ENCODE assay signal across 24 cellular contexts in the genomic region with DNA sequence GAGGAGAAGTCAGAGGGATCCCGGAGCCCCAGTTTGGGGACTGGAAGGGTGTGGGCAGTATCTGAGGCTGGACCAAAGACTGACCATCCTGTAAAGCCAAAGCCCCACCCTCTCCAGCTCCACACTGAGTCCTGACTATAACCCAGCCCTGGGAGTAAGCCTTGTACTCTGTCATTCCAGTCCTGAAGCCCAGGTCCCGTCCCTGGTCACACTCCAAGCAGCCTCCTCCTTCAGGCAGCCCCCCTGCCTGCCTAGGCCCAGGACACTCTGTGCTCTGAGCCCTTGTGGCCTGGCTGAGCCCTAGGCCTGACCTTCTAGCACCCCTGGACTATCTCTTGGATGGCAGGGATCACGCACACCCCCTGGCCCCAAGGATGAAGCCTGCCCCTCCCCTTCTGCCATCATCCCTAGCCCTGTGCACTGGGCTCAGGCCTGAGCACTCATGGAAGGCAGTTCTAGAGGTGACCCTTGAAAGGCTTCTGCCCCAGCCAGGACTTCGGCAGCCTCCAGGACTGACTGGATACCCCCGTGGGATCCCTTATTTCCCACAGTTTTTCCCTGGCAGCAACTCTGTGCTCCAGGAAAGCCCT. TPM values are rescaled to one million over a fixed set of nuclear protein-coding genes. Genes with fewer than 3 reads are reported as not detected.
DNase-seq lines count a peak whose midpoint lies in the region; ATAC-seq and TF ChIP-seq lines count a peak whose summit lies in the region.
"Had no signal": no experiment of that assay in that cellular context is flagged by ENCODE, and none has a peak within 500 bp of the region (broad histone marks: within the 10 kb centered on the region; RNA-seq: fewer than 3 reads in every experiment).

No MANE protein-coding gene starts in this region.

- CTCF ChIA-PET in SK-N-SH (lab: Yijun Ruan, JAX) = interaction anchor here (0.7 to 18.0 kb wide), 8 partner anchors 16 to 114 kb away, joined by 3 to 507 read pairs (median 29); a partner anchor contains a TSS
- CTCF ChIA-PET in activated CD8-positive, alpha-beta T cell treated with anti-CD3 and anti-CD28 coated beads for 36 hours (lab: Charles Lee) = no interaction called here

- H3F3A ChIP-seq in SK-N-SH (replicated peaks; ENCODE audit: insufficient read depth) = no peaks in the 10 kb centered on the region

- intact Hi-C loops in heart right ventricle (cut with DNase I) (no loop called here), posterior vena cava (cut with DNase I) (no loop called here)
- intact Hi-C loops in activated CD8-positive, alpha-beta T cell treated with anti-CD3 and anti-CD28 coated beads for 36 hours (cut with micrococcal nuclease) = no loop called here

- no peak overlapping the region for H3K27ac Mint-ChIP-seq in activated CD8-positive, alpha-beta T cell treated with anti-CD3 and anti-CD28 coated beads for 36 hours
- H3K27ac Mint-ChIP-seq: CD4-positive, alpha-beta T cell had no signal

- no peaks in the 10 kb centered on the region for H3K4me1 Mint-ChIP-seq in activated CD8-positive, alpha-beta T cell treated with anti-CD3 and anti-CD28 coated beads for 36 hours (ENCODE audit: low read depth)

- no peak for TF ChIP-seq RAD21 in SK-N-SH (IDR thresholded peaks at IDR 0.05; ENCODE audit: low read length)

- H3K27me3 ChIP-seq in SK-N-SH (ENCODE audit: insufficient read depth) (no peaks in the 10 kb centered on the region; the same call in 1 of the 2 replicates), right atrium auricular region (no peaks in the 10 kb centered on the region), heart right ventricle (peaks cover 0 to 9% (median 3%) of the 10 kb centered on the region in 7 donors)
- H3K27me3 ChIP-seq: BLaER1, SJCRH30 had no signal

- H3K4me1 ChIP-seq in SK-N-SH (ENCODE audit: control insufficient read depth in 1 of 2, insufficient read depth in 2 of 2, low read depth in 1 of 2, low read length in 1 of 2) = peaks cover 0 to 69% of the 10 kb centered on the region in 2 experiments; a peak in 1 of 4 replicates
- H3K4me1 ChIP-seq in right atrium auricular region = no peaks in the 10 kb centered on the region
- H3K4me1 ChIP-seq in heart right ventricle = peaks cover 0 to 6% (median 0%) of the 10 kb centered on the region in 9 donors
- H3K4me1 ChIP-seq: HAP-1 had no signal

- no peak overlapping the region for H2AFZ ChIP-seq in SK-N-SH (ENCODE audit: low read depth)

- no peaks in the 10 kb centered on the region for H4K20me1 ChIP-seq in SK-N-SH (ENCODE audit: insufficient read depth)

- H3K27ac ChIP-seq in SK-N-SH (ENCODE audit: low read depth in 2 of 2, low read length in 1 of 2) (no peak overlapping the region), right atrium auricular region (no peak overlapping the region), heart right ventricle (no peak overlapping the region)
- H3K27ac ChIP-seq: 22Rv1, BLaER1, SJCRH30 had no signal

- ATAC-seq in SK-N-SH treated with all-trans-retinoic acid at 6 μM for 48 hours = no peak
- no peak for ATAC-seq in heart right ventricle
- no peak for ATAC-seq in HG03442 (IDR thresholded peaks at IDR 0.05; ENCODE audit: unreplicated experiment)
- no peak for ATAC-seq in activated CD8-positive, alpha-beta T cell treated with anti-CD3 and anti-CD28 coated beads for 36 hours

- no peak overlapping the region for H3K4me3 Mint-ChIP-seq in activated CD8-positive, alpha-beta T cell treated with anti-CD3 and anti-CD28 coated beads for 36 hours
- H3K4me3 Mint-ChIP-seq: CD4-positive, alpha-beta T cell had no signal

- 56% methylated on average over 4 of the region's 5 CpGs for WGBS in SK-N-SH (ENCODE audit: low lambda C conversion rate)
- WGBS in heart right ventricle, 2 donors = 75 to 83% methylated on average over 5 of the region's 5 CpGs

- no peaks in the 10 kb centered on the region for H3K36me3 Mint-ChIP-seq in activated CD8-positive, alpha-beta T cell treated with anti-CD3 and anti-CD28 coated beads for 36 hours (ENCODE audit: low read depth)

- TF ChIP-seq EP300 in SK-N-SH (IDR thresholded peaks at IDR 0.05; ENCODE audit: borderline replicate concordance in 1 of 2, low read depth in 1 of 2, low read length in 1 of 2) = no peak

- DNase-seq in SK-N-SH = peak; percentile 16
- DNase-seq in right atrium auricular region (ENCODE audit: low spot score) = peak; percentile 53
- no peak for DNase-seq in heart right ventricle
- DNase-seq in posterior vena cava (ENCODE audit: low spot score) = peak; percentile 48
- no peak for DNase-seq in activated CD8-positive, alpha-beta T cell treated with anti-CD3 and anti-CD28 coated beads for 36 hours
- DNase-seq in KG1 (lab: John Stamatoyannopoulos, UW) = no peak
- DNase-seq: ACHN, COR-L47, DMS 273 treated with DMSO at 0.1 percent for 48 hours, DMS79 treated with DMSO at 0.1 percent for 48 hours, MM.1S, NCI-H1092, NCI-H1436, NCI-H2029, NCI-H2227 treated with DMSO at 0.1 percent for 48 hours, NCI-H510A treated with DMSO at 0.1 percent for 48 hours, NCI-H748 treated with DMSO at 0.1 percent for 48 hours, SJCRH30 had no signal

- H3K9me3 ChIP-seq in SK-N-SH (no peaks in the 10 kb centered on the region), right atrium auricular region (no peaks in the 10 kb centered on the region), heart right ventricle (no peaks in the 10 kb centered on the region)
- H3K9me3 ChIP-seq: BLaER1, HAP-1, SJCRH30 had no signal

- POLR2A ChIA-PET in SK-N-SH (lab: Yijun Ruan, JAX) = no interaction called here
- POLR2A ChIA-PET in activated CD8-positive, alpha-beta T cell treated with anti-CD3 and anti-CD28 coated beads for 36 hours (lab: Charles Lee) = no interaction called here

- no peaks in the 10 kb centered on the region for H3K9me2 ChIP-seq in SK-N-SH

- TF ChIP-seq CTCF in SK-N-SH (IDR thresholded peaks at IDR 0.05) (no peak), right atrium auricular region (IDR thresholded peaks at IDR 0.05) (no peak), heart right ventricle (IDR thresholded peaks at IDR 0.05) (no peak)
- TF ChIP-seq CTCF in activated CD8-positive, alpha-beta T cell treated with anti-CD3 and anti-CD28 coated beads for 36 hours (IDR thresholded peaks at IDR 0.05) = no peak

- H3K4me2 ChIP-seq in SK-N-SH = no peak overlapping the region
- H3K4me2 ChIP-seq: BLaER1 had no signal

- no peak overlapping the region for H3K9ac ChIP-seq in SK-N-SH
- H3K9ac ChIP-seq: BLaER1 had no signal

- no peaks in the 10 kb centered on the region for H3K79me2 ChIP-seq in SK-N-SH (ENCODE audit: insufficient read depth)

- H3K27me3 Mint-ChIP-seq in activated CD8-positive, alpha-beta T cell treated with anti-CD3 and anti-CD28 coated beads for 36 hours = peaks cover 15% of the 10 kb centered on the region

- H3K36me3 ChIP-seq in SK-N-SH (replicated peaks in 1 of 2; ENCODE audit: control insufficient read depth in 1 of 2, insufficient read depth in 2 of 2, low read length in 1 of 2) (no peaks in the 10 kb centered on the region), right atrium auricular region (no peaks in the 10 kb centered on the region), heart right ventricle (no peaks in the 10 kb centered on the region)
- H3K36me3 ChIP-seq: BLaER1, HAP-1, SJCRH30 had no signal

- H3K4me3 ChIP-seq in SK-N-SH (ENCODE audit: low read depth in 2 of 2, low read length in 1 of 2) (no peak overlapping the region), right atrium auricular region (no peak overlapping the region), heart right ventricle (no peak overlapping the region)
- H3K4me3 ChIP-seq: BLaER1, HAP-1, SJCRH30 had no signal

- no peaks in the 10 kb centered on the region for H3K9me3 Mint-ChIP-seq in activated CD8-positive, alpha-beta T cell treated with anti-CD3 and anti-CD28 coated beads for 36 hours
- H3K9me3 Mint-ChIP-seq: CD4-positive, alpha-beta T cell had no signal

TF ChIP-seq in SK-N-SH, 30 proteins besides CTCF, POLR2A, EP300 and RAD21 (continues in another document):
- TF ChIP-seq RFX5 (IDR thresholded peaks at IDR 0.05; ENCODE audit: low read length) = no peak
- TF ChIP-seq NFIC (IDR thresholded peaks at IDR 0.05; ENCODE audit: borderline replicate concordance) = no peak
- TF ChIP-seq SIN3A (IDR thresholded peaks at IDR 0.05; ENCODE audit: borderline replicate concordance, low read depth, low read length) = no peak

TF ChIP-seq in SK-N-SH treated with all-trans-retinoic acid at 6 μM for 48 hours, 23 proteins besides CTCF, POLR2A, EP300 and RAD21 (continues in another document):
- no peak for TF ChIP-seq GLIS3 (CRISPR knock-in tag; IDR thresholded peaks at IDR 0.05)
- no peak for TF ChIP-seq PPARA (CRISPR knock-in tag; IDR thresholded peaks at IDR 0.05; ENCODE audit: borderline replicate concordance)
- no peak for TF ChIP-seq ZNF70 (CRISPR knock-in tag; IDR thresholded peaks at IDR 0.05)
- no peak for TF ChIP-seq OSR1 (CRISPR knock-in tag; IDR thresholded peaks at IDR 0.05)
- TF ChIP-seq TCF4 (CRISPR knock-in tag; IDR thresholded peaks at IDR 0.05; ENCODE audit: borderline replicate concordance) = no peak
- TF ChIP-seq ZFP3 (CRISPR knock-in tag; IDR thresholded peaks at IDR 0.05) = no peak
- no peak for TF ChIP-seq ZC3H10 (CRISPR knock-in tag; IDR thresholded peaks at IDR 0.05)
- TF ChIP-seq RARB (CRISPR knock-in tag; IDR thresholded peaks at IDR 0.05) = no peak

RNA-seq across cellular contexts. Expression of a gene that starts 28.0 kb away (rescaled TPM):
- polyA plus RNA-seq in SK-N-SH (2012; rRNA removed) (1.2 and 1.5 TPM in 2 replicates), heart right ventricle (1 to 10 TPM in 1 of 2 donors, under 1 TPM in 1; 0.46 to 1.2 TPM)
- polyA plus RNA-seq in SK-N-SH (2012; cell fraction: cytosol; rRNA removed) = 0.44 and 1.2 TPM in 2 replicates
- polyA plus RNA-seq in SK-N-SH (2012; cell fraction: nucleus; rRNA removed) = 0.18 and 1.0 TPM in 2 replicates
- total RNA-seq in right atrium auricular region (under 1 TPM in 1 of 2 donors, not detected in 1; 0.75 TPM), heart right ventricle (under 1 TPM in 6 of 10 donors, not detected in 4; 0.32 to 0.64 (median 0.42) TPM), posterior vena cava (under 1 TPM; 0.24 to 0.74 TPM)
- total RNA-seq in activated CD8-positive, alpha-beta T cell treated with anti-CD3 and anti-CD28 coated beads for 36 hours = not detected
- total RNA-seq: SJCRH30 had no signal

RNA-seq across cellular contexts. Expression of a gene that starts 38.7 kb away (rescaled TPM):
- polyA plus RNA-seq in SK-N-SH (2012; rRNA removed) (1.8 and 3.7 TPM in 2 replicates), heart right ventricle (1 to 10 TPM; 2.9 to 5.0 TPM)
- 2.5 and 5.0 TPM in 2 replicates for polyA plus RNA-seq in SK-N-SH (2012; cell fraction: cytosol; rRNA removed)
- polyA plus RNA-seq in SK-N-SH (2012; cell fraction: nucleus; rRNA removed) = 1.2 and 2.3 TPM in 2 replicates
- total RNA-seq in right atrium auricular region (10 to 100 TPM in 1 of 2 donors, 1 to 10 TPM in 1; 6.6 to 23.3 TPM), heart right ventricle (1 to 10 TPM in 9 of 10 donors, under 1 TPM in 1; 0.76 to 6.2 (median 2.9) TPM), posterior vena cava (10 to 100 TPM in 1 of 2 donors, 1 to 10 TPM in 1; 7.0 to 15.5 TPM)
- not detected for total RNA-seq in activated CD8-positive, alpha-beta T cell treated with anti-CD3 and anti-CD28 coated beads for 36 hours
- total RNA-seq: CD4-positive, alpha-beta T cell had no signal

Comparison
In these comparisons a context has a peak if more than half of its experiments do, and no peak if none do; other contexts are left out.
1. DNase-seq: peak in SK-N-SH (single experiment), right atrium auricular region (single experiment) and posterior vena cava (single experiment); none in heart right ventricle (0 of 2), activated CD8-positive, alpha-beta T cell treated with anti-CD3 and anti-CD28 coated beads for 36 hours (single experiment) and KG1 (single experiment).